In the genomic region with DNA sequence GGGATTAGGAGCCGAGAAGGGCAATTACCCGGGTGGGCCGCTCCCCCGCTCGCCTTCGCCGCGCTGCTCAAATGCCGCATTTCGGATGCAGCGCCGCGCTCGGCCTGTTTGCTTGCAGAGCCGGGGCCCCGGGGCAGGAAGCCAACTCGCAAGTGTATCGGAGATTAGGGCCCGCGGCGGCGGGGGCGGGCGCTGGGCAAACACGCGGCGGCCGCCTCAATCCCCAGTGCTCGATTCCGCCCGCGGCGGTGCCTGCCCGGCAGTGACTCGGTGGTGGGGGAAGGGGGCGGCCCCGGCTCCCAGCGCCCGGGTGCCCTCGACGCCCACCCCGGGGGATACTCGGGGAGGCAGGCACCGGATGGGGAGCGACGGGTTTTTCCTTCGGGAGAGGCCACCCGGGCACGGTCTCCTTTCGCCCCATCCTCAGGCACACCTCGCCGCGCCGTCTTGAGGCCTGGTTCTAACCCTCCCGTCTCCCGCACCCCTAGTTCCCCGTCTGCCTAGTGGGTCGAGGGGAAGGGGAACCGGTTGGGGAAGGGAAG, we compare ENCODE assay signal across 1 cellular context.
TF ChIP-seq lines count a peak whose summit lies in the region.

No MANE protein-coding gene starts in this region.

TF ChIP-seq in GM23338, 12 proteins besides CTCF, POLR2A, EP300 and RAD21 (continued from another document):
- TF ChIP-seq, protein P1, sequence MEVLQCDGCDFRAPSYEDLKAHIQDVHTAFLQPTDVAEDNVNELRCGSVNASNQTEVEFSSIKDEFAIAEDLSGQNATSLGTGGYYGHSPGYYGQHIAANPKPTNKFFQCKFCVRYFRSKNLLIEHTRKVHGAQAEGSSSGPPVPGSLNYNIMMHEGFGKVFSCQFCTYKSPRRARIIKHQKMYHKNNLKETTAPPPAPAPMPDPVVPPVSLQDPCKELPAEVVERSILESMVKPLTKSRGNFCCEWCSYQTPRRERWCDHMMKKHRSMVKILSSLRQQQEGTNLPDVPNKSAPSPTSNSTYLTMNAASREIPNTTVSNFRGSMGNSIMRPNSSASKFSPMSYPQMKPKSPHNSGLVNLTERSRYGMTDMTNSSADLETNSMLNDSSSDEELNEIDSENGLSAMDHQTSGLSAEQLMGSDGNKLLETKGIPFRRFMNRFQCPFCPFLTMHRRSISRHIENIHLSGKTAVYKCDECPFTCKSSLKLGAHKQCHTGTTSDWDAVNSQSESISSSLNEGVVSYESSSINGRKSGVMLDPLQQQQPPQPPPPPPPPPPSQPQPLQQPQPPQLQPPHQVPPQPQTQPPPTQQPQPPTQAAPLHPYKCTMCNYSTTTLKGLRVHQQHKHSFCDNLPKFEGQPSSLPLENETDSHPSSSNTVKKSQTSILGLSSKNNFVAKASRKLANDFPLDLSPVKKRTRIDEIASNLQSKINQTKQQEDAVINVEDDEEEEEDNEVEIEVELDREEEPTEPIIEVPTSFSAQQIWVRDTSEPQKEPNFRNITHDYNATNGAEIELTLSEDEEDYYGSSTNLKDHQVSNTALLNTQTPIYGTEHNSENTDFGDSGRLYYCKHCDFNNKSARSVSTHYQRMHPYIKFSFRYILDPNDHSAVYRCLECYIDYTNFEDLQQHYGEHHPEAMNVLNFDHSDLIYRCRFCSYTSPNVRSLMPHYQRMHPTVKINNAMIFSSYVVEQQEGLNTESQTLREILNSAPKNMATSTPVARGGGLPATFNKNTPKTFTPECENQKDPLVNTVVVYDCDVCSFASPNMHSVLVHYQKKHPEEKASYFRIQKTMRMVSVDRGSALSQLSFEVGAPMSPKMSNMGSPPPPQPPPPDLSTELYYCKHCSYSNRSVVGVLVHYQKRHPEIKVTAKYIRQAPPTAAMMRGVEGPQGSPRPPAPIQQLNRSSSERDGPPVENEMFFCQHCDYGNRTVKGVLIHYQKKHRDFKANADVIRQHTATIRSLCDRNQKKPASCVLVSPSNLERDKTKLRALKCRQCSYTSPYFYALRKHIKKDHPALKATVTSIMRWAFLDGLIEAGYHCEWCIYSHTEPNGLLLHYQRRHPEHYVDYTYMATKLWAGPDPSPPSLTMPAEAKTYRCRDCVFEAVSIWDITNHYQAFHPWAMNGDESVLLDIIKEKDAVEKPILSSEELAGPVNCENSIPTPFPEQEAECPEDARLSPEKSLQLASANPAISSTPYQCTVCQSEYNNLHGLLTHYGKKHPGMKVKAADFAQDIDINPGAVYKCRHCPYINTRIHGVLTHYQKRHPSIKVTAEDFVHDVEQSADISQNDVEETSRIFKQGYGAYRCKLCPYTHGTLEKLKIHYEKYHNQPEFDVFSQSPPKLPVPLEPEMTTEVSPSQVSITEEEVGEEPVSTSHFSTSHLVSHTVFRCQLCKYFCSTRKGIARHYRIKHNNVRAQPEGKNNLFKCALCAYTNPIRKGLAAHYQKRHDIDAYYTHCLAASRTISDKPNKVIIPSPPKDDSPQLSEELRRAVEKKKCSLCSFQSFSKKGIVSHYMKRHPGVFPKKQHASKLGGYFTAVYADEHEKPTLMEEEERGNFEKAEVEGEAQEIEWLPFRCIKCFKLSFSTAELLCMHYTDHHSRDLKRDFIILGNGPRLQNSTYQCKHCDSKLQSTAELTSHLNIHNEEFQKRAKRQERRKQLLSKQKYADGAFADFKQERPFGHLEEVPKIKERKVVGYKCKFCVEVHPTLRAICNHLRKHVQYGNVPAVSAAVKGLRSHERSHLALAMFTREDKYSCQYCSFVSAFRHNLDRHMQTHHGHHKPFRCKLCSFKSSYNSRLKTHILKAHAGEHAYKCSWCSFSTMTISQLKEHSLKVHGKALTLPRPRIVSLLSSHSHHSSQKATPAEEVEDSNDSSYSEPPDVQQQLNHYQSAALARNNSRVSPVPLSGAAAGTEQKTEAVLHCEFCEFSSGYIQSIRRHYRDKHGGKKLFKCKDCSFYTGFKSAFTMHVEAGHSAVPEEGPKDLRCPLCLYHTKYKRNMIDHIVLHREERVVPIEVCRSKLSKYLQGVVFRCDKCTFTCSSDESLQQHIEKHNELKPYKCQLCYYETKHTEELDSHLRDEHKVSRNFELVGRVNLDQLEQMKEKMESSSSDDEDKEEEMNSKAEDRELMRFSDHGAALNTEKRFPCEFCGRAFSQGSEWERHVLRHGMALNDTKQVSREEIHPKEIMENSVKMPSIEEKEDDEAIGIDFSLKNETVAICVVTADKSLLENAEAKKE (CRISPR knock-in tag; IDR thresholded peaks at IDR 0.05) = no peak
